In the genomic region with DNA sequence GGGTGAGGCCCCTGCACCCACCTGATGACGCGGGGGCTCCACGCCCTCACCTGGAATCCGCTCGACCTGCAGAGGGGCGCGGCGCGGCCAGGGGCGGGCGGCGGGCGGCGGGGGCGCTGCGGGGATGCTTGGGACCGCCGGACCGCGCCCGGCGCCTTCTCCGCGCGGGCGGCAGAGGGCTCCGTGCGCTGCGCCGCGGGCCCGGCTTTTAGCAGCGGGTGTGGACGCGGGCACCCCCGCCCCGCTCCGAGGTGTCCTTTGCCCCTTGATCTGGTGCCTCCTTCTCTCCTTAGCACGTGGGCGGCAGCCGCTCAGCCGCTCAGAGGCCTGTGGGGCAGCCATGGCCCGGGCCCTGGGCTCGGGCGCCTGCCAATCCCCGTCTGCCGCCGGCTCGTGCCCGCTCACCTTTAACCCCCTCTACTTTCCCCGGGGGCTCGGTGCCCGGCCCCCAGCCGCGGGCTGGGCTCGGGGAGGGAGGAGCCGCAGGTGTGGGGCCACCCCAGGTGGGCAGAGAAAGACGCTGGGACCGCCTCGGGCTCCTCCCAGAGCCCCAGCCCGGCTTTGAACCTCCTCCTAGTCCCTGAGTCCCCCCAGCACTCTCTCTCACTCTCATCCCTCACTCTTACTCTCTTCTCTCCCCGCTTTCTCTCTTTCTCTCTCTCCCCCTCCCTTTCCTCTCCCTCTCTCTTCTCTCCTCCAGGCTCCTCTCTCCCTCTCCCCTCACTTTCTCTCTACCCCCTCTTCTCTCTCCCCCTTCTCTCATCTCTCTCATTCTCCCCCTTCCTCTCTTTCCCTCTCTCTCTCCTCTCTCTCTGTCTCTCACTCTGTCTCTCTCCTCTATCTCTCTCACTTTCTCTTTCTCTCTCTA, we compare ENCODE assay signal across 8 cellular contexts. TPM values are rescaled to one million over a fixed set of nuclear protein-coding genes. Genes with fewer than 3 reads are reported as not detected.
A peak's percentile ranks its signal among the peaks of the same experiment; 100 is the strongest.
DNase-seq lines count a peak whose midpoint lies in the region; ATAC-seq, FAIRE-seq and TF ChIP-seq lines count a peak whose summit lies in the region.

No MANE protein-coding gene starts in this region.

- 3 to 4% methylated on average over 22 to 34 of the region's 62 CpGs for WGBS in testis, 2 donors

- H3K9me3 ChIP-seq in testis = no peaks in the 10 kb centered on the region

- H3K36me3 ChIP-seq in testis (ENCODE audit: low read depth, missing control alignments) = no peaks in the 10 kb centered on the region

- H3K27me3 ChIP-seq in testis = no peaks in the 10 kb centered on the region

- peak overlapping the region; percentile 26 to 48 for H3K4me3 ChIP-seq in testis

- FAIRE-seq in GM12891 (lab: Jason Lieb, UNC) = no peak

- intact Hi-C loops in testis (cut with DNase I; ENCODE audit: low total_unique reads) = no loop called here

- H3K4me1 ChIP-seq in testis = peaks cover 4% of the 10 kb centered on the region

- peak; percentile 43 for DNase-seq in GM12891 (ENCODE audit: insufficient read length, low spot score)
- peak; percentile 46 for DNase-seq in NOMO-1 treated with DMSO at 0.1 percent for 48 hours (lab: John Stamatoyannopoulos, UW; ENCODE audit: unreplicated experiment)
- peak; percentile 24 for DNase-seq in astrocyte of the hippocampus (ENCODE audit: low read depth, low spot score)
- DNase-seq in left kidney (ENCODE audit: low read depth, low spot score) = peak; percentile 71
- no peak for DNase-seq in testis
- no peak for DNase-seq in mesenteric fat pad (ENCODE audit: low spot score)

- ATAC-seq in GM21381 (IDR thresholded peaks at IDR 0.05; ENCODE audit: unreplicated experiment) (no peak), GM19324 (IDR thresholded peaks at IDR 0.05; ENCODE audit: low FRiP score, unreplicated experiment) (no peak)

- H3K27ac ChIP-seq in testis = no peak overlapping the region

- TF ChIP-seq POLR2A in GM12891 (IDR thresholded peaks at IDR 0.05; ENCODE audit: low read depth, low read length) (no peak), testis (IDR thresholded peaks at IDR 0.05) (no peak)

- no peak for TF ChIP-seq CTCF in testis (IDR thresholded peaks at IDR 0.05)

TF ChIP-seq in GM12891, 5 proteins besides CTCF, POLR2A, EP300 and RAD21:
- TF ChIP-seq TAF1 (IDR thresholded peaks at IDR 0.05; ENCODE audit: low read depth, low read length) (no peak), SPI1 (IDR thresholded peaks at IDR 0.05; ENCODE audit: low read depth, low read length) (no peak), POLR2AphosphoS5 (IDR thresholded peaks at IDR 0.05; ENCODE audit: low read depth, low read length) (no peak), PAX5 (IDR thresholded peaks at IDR 0.05; ENCODE audit: insufficient read depth, low read length, severe bottlenecking) (no peak), POU2F2 (IDR thresholded peaks at IDR 0.05; ENCODE audit: low read depth, low read length) (no peak)

RNA-seq across cellular contexts. Expression of a gene that starts 19.7 kb away (rescaled TPM):
- 0.26 TPM for polyA plus RNA-seq in GM12891 (2012; ENCODE audit: low read depth, missing spikeins)
- 10 to 100 TPM; 15.0 to 24.8 TPM for total RNA-seq in testis
- 10.3 TPM for polyA plus RNA-seq in testis (ENCODE audit: insufficient read depth, low read depth, low replicate concordance)
- total RNA-seq in mesenteric fat pad = 2.0 TPM

RNA-seq across cellular contexts. Expression of a gene that starts 23.6 kb away (rescaled TPM):
- not detected for polyA plus RNA-seq in GM12891 (2012; ENCODE audit: low read depth, missing spikeins)
- total RNA-seq in testis = 100 to 1,000 TPM; 160 to 215 TPM
- polyA plus RNA-seq in testis (ENCODE audit: insufficient read depth, low read depth, low replicate concordance) = 34.2 TPM
- total RNA-seq in mesenteric fat pad = 91.5 TPM

RNA-seq across cellular contexts. Expression of a gene that starts 35.3 kb away (rescaled TPM):
- 10.7 TPM for polyA plus RNA-seq in GM12891 (2012; ENCODE audit: low read depth, missing spikeins)
- total RNA-seq in testis = 10 to 100 TPM; 19.7 to 25.0 TPM
- 27.7 TPM for polyA plus RNA-seq in testis (ENCODE audit: insufficient read depth, low read depth, low replicate concordance)
- 11.7 TPM for total RNA-seq in mesenteric fat pad

RNA-seq across cellular contexts. Expression of a gene that starts 35.4 kb away (rescaled TPM):
- polyA plus RNA-seq in GM12891 (2012; ENCODE audit: low read depth, missing spikeins) = 79.8 TPM
- total RNA-seq in testis (100 to 1,000 TPM; 241 to 252 TPM), mesenteric fat pad (51.9 TPM)
- 231 TPM for polyA plus RNA-seq in testis (ENCODE audit: insufficient read depth, low read depth, low replicate concordance)

Comparison
In these comparisons a context has a peak if more than half of its experiments do, and no peak if none do; other contexts are left out.
1. DNase-seq: peak in GM12891 (single experiment), NOMO-1 treated with DMSO at 0.1 percent for 48 hours (single experiment), astrocyte of the hippocampus (single experiment) and left kidney (single experiment); none in testis (single experiment) and mesenteric fat pad (single experiment).